Comparison of ENCODE assay signal across 8 cellular contexts in genomic region chr3:120559228-120560061, GRCh38. TPM values are rescaled to one million over a fixed set of nuclear protein-coding genes. Genes with fewer than 3 reads are reported as not detected.
DNase-seq lines count a peak whose midpoint lies in the region; ATAC-seq and TF ChIP-seq lines count a peak whose summit lies in the region.

No MANE protein-coding gene starts in this region.

- no peaks in the 10 kb centered on the region for H3K9me3 ChIP-seq in neutrophil

- H3K27ac Mint-ChIP-seq in activated CD4-positive, alpha-beta memory T cell treated with anti-CD3 and anti-CD28 coated beads for 36 hours, result no peak overlapping the region
- H3K27ac Mint-ChIP-seq in activated CD4-positive, alpha-beta memory T cell treated with anti-CD3 and anti-CD28 coated beads, Interleukin-2, amount 10 ng/mL, durations not matched to agents 7 days and 5 days, result no peak overlapping the region
- H3K27ac Mint-ChIP-seq in activated B cell treated with CpG ODN at 0.5 μM for 24 hours, result no peak overlapping the region

- H3K4me3 Mint-ChIP-seq in activated CD4-positive, alpha-beta memory T cell treated with anti-CD3 and anti-CD28 coated beads for 36 hours, result peak overlapping the region; percentile 31
- H3K4me3 Mint-ChIP-seq in activated CD4-positive, alpha-beta memory T cell treated with anti-CD3 and anti-CD28 coated beads, Interleukin-2, amount 10 ng/mL, durations not matched to agents 7 days and 5 days, result no peak overlapping the region
- peak overlapping the region; percentile 79 for H3K4me3 Mint-ChIP-seq in activated B cell treated with CpG ODN at 0.5 μM for 24 hours

- TF ChIP-seq CTCF in activated B cell treated with CpG ODN at 0.5 μM for 24 hours (IDR thresholded peaks at IDR 0.05), result no peak
- no peak for TF ChIP-seq CTCF in foreskin keratinocyte (conservative IDR thresholded peaks at IDR 0.05)
- TF ChIP-seq CTCF in neutrophil (IDR thresholded peaks at IDR 0.05), result no peak

- H3K27me3 ChIP-seq in foreskin keratinocyte (no peaks in the 10 kb centered on the region), neutrophil (no peaks in the 10 kb centered on the region)

- H3K4me1 ChIP-seq in foreskin keratinocyte (no peaks in the 10 kb centered on the region), neutrophil (ENCODE audit: control insufficient read depth in 1 of 2, insufficient read depth in 1 of 2, low read depth in 1 of 2, low read length in 1 of 2) (peaks cover 10 to 13% of the 10 kb centered on the region in 2 experiments)

- H3K36me3 Mint-ChIP-seq in activated CD4-positive, alpha-beta memory T cell treated with anti-CD3 and anti-CD28 coated beads for 36 hours, result no peaks in the 10 kb centered on the region
- no peaks in the 10 kb centered on the region for H3K36me3 Mint-ChIP-seq in activated CD4-positive, alpha-beta memory T cell treated with anti-CD3 and anti-CD28 coated beads, Interleukin-2, amount 10 ng/mL, durations not matched to agents 7 days and 5 days (ENCODE audit: low read depth)
- H3K36me3 Mint-ChIP-seq in activated B cell treated with CpG ODN at 0.5 μM for 24 hours (ENCODE audit: low read depth), result no peaks in the 10 kb centered on the region

- DNase-seq in activated CD4-positive, alpha-beta memory T cell treated with anti-CD3 and anti-CD28 coated beads for 36 hours, result peak; percentile 13
- DNase-seq in activated CD4-positive, alpha-beta memory T cell treated with anti-CD3 and anti-CD28 coated beads, Interleukin-2, amount 10 ng/mL, durations not matched to agents 7 days and 5 days, result no peak
- DNase-seq in NCI-H1417 (lab: John Stamatoyannopoulos, UW), result peak; percentile 32 to 81 (median 70)
- no peak for DNase-seq in activated B cell treated with CpG ODN at 0.5 μM for 24 hours
- peak; percentile 47 to 76 for DNase-seq in foreskin keratinocyte
- DNase-seq in NCI-H748 treated with DMSO at 0.1 percent for 48 hours (lab: John Stamatoyannopoulos, UW), result no peak

- ATAC-seq in HG02642 (IDR thresholded peaks at IDR 0.05; ENCODE audit: poor library complexity, unreplicated experiment), result peak; percentile 35
- peak; percentile 41 for ATAC-seq in activated B cell treated with CpG ODN at 0.5 μM for 24 hours (ENCODE audit: low read depth)
- peak; percentile 85 for ATAC-seq in foreskin keratinocyte

- H3K4me3 ChIP-seq in neutrophil (ENCODE audit: low read depth in 1 of 2, low read length in 1 of 2), result peak overlapping the region; percentile 56 to 61

- no peaks in the 10 kb centered on the region for H3K36me3 ChIP-seq in neutrophil

- H3K4me1 Mint-ChIP-seq in activated CD4-positive, alpha-beta memory T cell treated with anti-CD3 and anti-CD28 coated beads for 36 hours (ENCODE audit: low read depth), result peaks cover 15% of the 10 kb centered on the region
- H3K4me1 Mint-ChIP-seq in activated CD4-positive, alpha-beta memory T cell treated with anti-CD3 and anti-CD28 coated beads, Interleukin-2, amount 10 ng/mL, durations not matched to agents 7 days and 5 days, result peaks cover 13% of the 10 kb centered on the region
- H3K4me1 Mint-ChIP-seq in activated B cell treated with CpG ODN at 0.5 μM for 24 hours, result peaks cover 14% of the 10 kb centered on the region

- H3K27ac ChIP-seq in foreskin keratinocyte (peak overlapping the region; percentile 13), neutrophil (peak overlapping the region; percentile 56)

- intact Hi-C loops in activated CD4-positive, alpha-beta memory T cell treated with anti-CD3 and anti-CD28 coated beads for 36 hours (cut with micrococcal nuclease), result loop anchor here (1.0 to 2.0 kb wide), 6 partner anchors 35 to 315 kb away; partner anchors contain the start of genes GTF2E1, NDUFB4 and RABL3
- intact Hi-C loops in activated B cell treated with CpG ODN at 0.5 μM for 24 hours (cut with micrococcal nuclease), result loop anchor here (1.0 to 2.0 kb wide), 5 partner anchors 142 to 969 kb away; partner anchors contain the start of genes GTF2E1 and RABL3

- no peaks in the 10 kb centered on the region for H3K9me3 Mint-ChIP-seq in activated CD4-positive, alpha-beta memory T cell treated with anti-CD3 and anti-CD28 coated beads for 36 hours
- no peaks in the 10 kb centered on the region for H3K9me3 Mint-ChIP-seq in activated CD4-positive, alpha-beta memory T cell treated with anti-CD3 and anti-CD28 coated beads, Interleukin-2, amount 10 ng/mL, durations not matched to agents 7 days and 5 days
- H3K9me3 Mint-ChIP-seq in activated B cell treated with CpG ODN at 0.5 μM for 24 hours, result no peaks in the 10 kb centered on the region

- CTCF ChIA-PET in activated CD4-positive, alpha-beta memory T cell treated with anti-CD3 and anti-CD28 coated beads for 36 hours (lab: Charles Lee), result interaction anchor here (0.6 to 5.1 kb wide), 37 partner anchors 8 to 750 kb away, joined by 3 to 116 read pairs (median 4); partner anchors contain the start of genes GTF2E1, LRRC58, NDUFB4 and RABL3
- CTCF ChIA-PET in activated CD4-positive, alpha-beta memory T cell treated with anti-CD3 and anti-CD28 coated beads, Interleukin-2, amount 10 ng/mL, durations not matched to agents 7 days and 5 days (lab: Charles Lee), result interaction anchor here (0.6 to 4.0 kb wide), 36 partner anchors 8 to 666 kb away, joined by 3 to 55 read pairs (median 5); partner anchors contain the start of genes LRRC58 and NDUFB4
- CTCF ChIA-PET in activated B cell treated with CpG ODN at 0.5 μM for 24 hours (lab: Charles Lee), result interaction anchor here (0.9 to 9.0 kb wide), 16 partner anchors 8 to 1318 kb away, joined by 3 to 97 read pairs (median 5); partner anchors contain the start of gene NDUFB4

- POLR2A ChIA-PET in activated CD4-positive, alpha-beta memory T cell treated with anti-CD3 and anti-CD28 coated beads for 36 hours (lab: Charles Lee), result interaction anchor here (0.6 to 1.6 kb wide), 5 partner anchors 37 to 464 kb away, joined by 3 to 4 read pairs (median 4); partner anchors contain the start of gene NDUFB4
- POLR2A ChIA-PET in activated CD4-positive, alpha-beta memory T cell treated with anti-CD3 and anti-CD28 coated beads, Interleukin-2, amount 10 ng/mL, durations not matched to agents 7 days and 5 days (lab: Charles Lee), result interaction anchor here (1.0 to 1.1 kb wide), 5 partner anchors 35 to 468 kb away, joined by 3 to 4 read pairs (median 3); partner anchors contain the start of gene NDUFB4
- POLR2A ChIA-PET in activated B cell treated with CpG ODN at 0.5 μM for 24 hours (lab: Charles Lee), result interaction anchor here (0.5 to 1.1 kb wide), 4 partner anchors 36 to 654 kb away, joined by 3 to 4 read pairs (median 4); partner anchors contain the start of genes GTF2E1, NDUFB4 and RABL3

- peaks cover 2% of the 10 kb centered on the region for H3K27me3 Mint-ChIP-seq in activated CD4-positive, alpha-beta memory T cell treated with anti-CD3 and anti-CD28 coated beads for 36 hours
- peaks cover 4% of the 10 kb centered on the region for H3K27me3 Mint-ChIP-seq in activated CD4-positive, alpha-beta memory T cell treated with anti-CD3 and anti-CD28 coated beads, Interleukin-2, amount 10 ng/mL, durations not matched to agents 7 days and 5 days
- H3K27me3 Mint-ChIP-seq in activated B cell treated with CpG ODN at 0.5 μM for 24 hours, result peaks cover 18% of the 10 kb centered on the region

RNA-seq across cellular contexts. Expression of gene NDUFB4, which starts 36.7 kb away (rescaled TPM):
- 100 to 1,000 TPM; 130 to 143 TPM for total RNA-seq in activated CD4-positive, alpha-beta memory T cell treated with anti-CD3 and anti-CD28 coated beads for 36 hours
- total RNA-seq in activated CD4-positive, alpha-beta memory T cell treated with anti-CD3 and anti-CD28 coated beads, Interleukin-2, amount 10 ng/mL, durations not matched to agents 7 days and 5 days, result 100 to 1,000 TPM; 135 to 142 TPM
- total RNA-seq in activated B cell treated with CpG ODN at 0.5 μM for 24 hours, result 80.4 and 86.3 TPM in 2 replicates
- total RNA-seq in foreskin keratinocyte, result 164 and 169 TPM in 2 replicates
- polyA plus RNA-seq in foreskin keratinocyte, result 264 and 273 TPM in 2 replicates

Comparison
In these comparisons a context has a peak if more than half of its experiments do, and no peak if none do; other contexts are left out.
1. DNase-seq: peak in activated CD4-positive, alpha-beta memory T cell treated with anti-CD3 and anti-CD28 coated beads for 36 hours (single experiment), NCI-H1417 (3 of 3) and foreskin keratinocyte (2 of 2); none in activated CD4-positive, alpha-beta memory T cell treated with anti-CD3 and anti-CD28 coated beads, Interleukin-2, amount 10 ng/mL, durations not matched to agents 7 days and 5 days (single experiment), activated B cell treated with CpG ODN at 0.5 μM for 24 hours (single experiment) and NCI-H748 treated with DMSO at 0.1 percent for 48 hours (single experiment).
2. ATAC-seq: peak in every context shown above with its lines; median percentile 85 in foreskin keratinocyte; 41 in activated B cell treated with CpG ODN at 0.5 μM for 24 hours; 35 in HG02642.